1 cellular context compared by ENCODE assay signal in genomic region chr1:160375788-160376524, GRCh38.
TF ChIP-seq lines count a peak whose summit lies in the region.

No MANE protein-coding gene starts in this region.

TF ChIP-seq in endothelial cell of umbilical vein, 7 proteins besides CTCF, POLR2A, EP300 and RAD21 (continued from another document):
- TF ChIP-seq, protein P1, sequence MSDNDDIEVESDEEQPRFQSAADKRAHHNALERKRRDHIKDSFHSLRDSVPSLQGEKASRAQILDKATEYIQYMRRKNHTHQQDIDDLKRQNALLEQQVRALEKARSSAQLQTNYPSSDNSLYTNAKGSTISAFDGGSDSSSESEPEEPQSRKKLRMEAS (IDR thresholded peaks at IDR 0.05; ENCODE audit: insufficient read depth, insufficient read length), result no peak
- peak; percentile 50 for TF ChIP-seq GATA2 (IDR thresholded peaks at IDR 0.05; ENCODE audit: insufficient read depth, insufficient read length, low read depth, low read length)
